Comparison of ENCODE assay signal across 17 cellular contexts in the genomic region with DNA sequence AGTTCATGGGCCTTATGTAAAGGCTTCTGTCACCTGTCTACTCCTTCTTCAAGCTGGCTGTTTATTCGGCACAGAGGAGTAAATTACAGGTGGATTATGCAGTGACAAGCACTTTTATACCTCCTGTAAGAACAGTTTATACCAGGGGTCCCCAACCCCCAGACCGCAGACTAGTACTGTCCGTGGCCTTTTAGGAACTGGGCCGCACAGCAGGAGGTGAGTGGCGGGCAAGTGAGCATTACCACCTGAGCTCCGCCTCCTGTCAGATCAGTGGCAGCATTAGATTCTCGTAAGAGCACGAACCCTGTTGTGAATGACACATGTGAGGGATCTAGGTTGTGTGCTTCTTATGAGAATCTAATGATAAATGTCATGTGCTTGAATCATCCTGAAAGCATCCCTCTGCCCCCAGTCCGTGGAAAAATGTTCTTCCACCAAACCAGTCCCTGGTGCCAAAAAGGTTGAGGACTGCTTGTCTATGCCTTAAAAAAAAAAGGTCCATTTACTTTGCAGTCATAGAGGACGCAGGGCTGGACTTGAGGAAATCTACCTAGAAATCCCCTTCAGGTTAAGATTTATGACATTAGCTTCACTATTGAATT.
A peak's percentile ranks its signal among the peaks of the same experiment; 100 is the strongest.
DNase-seq lines count a peak whose midpoint lies in the region; ATAC-seq and TF ChIP-seq lines count a peak whose summit lies in the region.
"Had no signal": no experiment of that assay in that cellular context is flagged by ENCODE, and none has a peak within 500 bp of the region (broad histone marks: within the 10 kb centered on the region; RNA-seq: fewer than 3 reads in every experiment).

No MANE protein-coding gene starts in this region.

- H3K27ac Mint-ChIP-seq in IgD-negative memory B cell (peak overlapping the region in 2 of 3 donors; percentile 9 to 89), endodermal cell (no peak overlapping the region)
- peak overlapping the region; percentile 99 for H3K27ac Mint-ChIP-seq in stimulated activated memory B cell treated with anti-CD40 and anti-IgM and Interleukin-4, amounts not matched to agents 10 μg/mL and 1 μg/mL and 100 μg/mL, for 72 hours

- H3K27me3 Mint-ChIP-seq in IgD-negative memory B cell (no peaks in the 10 kb centered on the region), endodermal cell (ENCODE audit: insufficient read depth) (peaks cover 10% of the 10 kb centered on the region)
- H3K27me3 Mint-ChIP-seq in stimulated activated memory B cell treated with anti-CD40 and anti-IgM and Interleukin-4, amounts not matched to agents 10 μg/mL and 1 μg/mL and 100 μg/mL, for 72 hours, result no peaks in the 10 kb centered on the region

- TF ChIP-seq CTCF in endodermal cell (conservative IDR thresholded peaks at IDR 0.05), result no peak

- H3K9me3 Mint-ChIP-seq in IgD-negative memory B cell (no peaks in the 10 kb centered on the region), endodermal cell (no peaks in the 10 kb centered on the region)
- H3K9me3 Mint-ChIP-seq in stimulated activated memory B cell treated with anti-CD40 and anti-IgM and Interleukin-4, amounts not matched to agents 10 μg/mL and 1 μg/mL and 100 μg/mL, for 72 hours, result peaks cover 5% of the 10 kb centered on the region
- H3K9me3 Mint-ChIP-seq: mesothelial cell of epicardium had no signal

- no peaks in the 10 kb centered on the region for H3K27me3 ChIP-seq in endodermal cell (ENCODE audit: control insufficient read depth, insufficient read depth, low read length, poor library complexity, severe bottlenecking)
- H3K27me3 ChIP-seq: neutrophil had no signal

- H3K36me3 ChIP-seq in endodermal cell (ENCODE audit: control insufficient read depth, insufficient read depth, low read length), result no peaks in the 10 kb centered on the region
- H3K36me3 ChIP-seq: neutrophil had no signal

- H3K4me3 ChIP-seq in endodermal cell (ENCODE audit: low read length), result no peak overlapping the region
- H3K4me3 ChIP-seq: skin epidermis had no signal

- H3K4me1 ChIP-seq in endodermal cell (ENCODE audit: control insufficient read depth, insufficient read depth, low read length), result peaks cover 16% of the 10 kb centered on the region

- WGBS in endodermal cell (ENCODE audit: insufficient coverage in 1 of 2, insufficient read length in 1 of 2), 2 experiments, result 90 to 97% methylated on average over 6 to 10 of the region's 10 CpGs

- no peak overlapping the region for H3K27ac ChIP-seq in endodermal cell (ENCODE audit: low read depth, low read length)
- H3K27ac ChIP-seq: RWPE1 had no signal

- no peaks in the 10 kb centered on the region for H3K9me3 ChIP-seq in endodermal cell (ENCODE audit: control insufficient read depth, low read length)
- H3K9me3 ChIP-seq: neutrophil had no signal

- H3K36me3 Mint-ChIP-seq in IgD-negative memory B cell (peaks cover 3% of the 10 kb centered on the region), endodermal cell (ENCODE audit: low read depth) (peaks cover 1% of the 10 kb centered on the region)
- peaks cover 26% of the 10 kb centered on the region for H3K36me3 Mint-ChIP-seq in stimulated activated memory B cell treated with anti-CD40 and anti-IgM and Interleukin-4, amounts not matched to agents 10 μg/mL and 1 μg/mL and 100 μg/mL, for 72 hours
- H3K36me3 Mint-ChIP-seq: mesothelial cell of epicardium had no signal

- ATAC-seq in stimulated activated memory B cell treated with anti-CD40 and anti-IgM and Interleukin-4, amounts not matched to agents 10 μg/mL and 1 μg/mL and 100 μg/mL, for 72 hours, result no peak
- ATAC-seq in sciatic nerve, result no peak

- intact Hi-C loops in sciatic nerve (cut with DNase I), result no loop called here

- peak in 2 of 3 experiments; percentile 20 to 48 for DNase-seq in NCI-H1417 (lab: John Stamatoyannopoulos, UW)
- no peak for DNase-seq in NCI-H1417 treated with DMSO at 0.1 percent for 48 hours (lab: John Stamatoyannopoulos, UW)
- peak; percentile 71 for DNase-seq in endodermal cell
- no peak for DNase-seq in sciatic nerve (ENCODE audit: low spot score)
- DNase-seq in stimulated activated CD4-positive, alpha-beta T cell treated with anti-CD3 and anti-CD28 coated beads, Interleukin-2, amount 100 ng/mL, for 48 hours, result no peak
- DNase-seq in foreskin melanocyte, result no peak
- DNase-seq: 8988T; activated CD4-positive, alpha-beta T cell treated with anti-CD3 and anti-CD28 coated beads for 1 hour; C1 segment of cervical spinal cord; effector CD8-positive, alpha-beta T cell; NCI-H2171 had no signal

- H3K4me3 Mint-ChIP-seq in IgD-negative memory B cell, result no peak overlapping the region
- H3K4me3 Mint-ChIP-seq in endodermal cell, result no peak overlapping the region
- H3K4me3 Mint-ChIP-seq in stimulated activated memory B cell treated with anti-CD40 and anti-IgM and Interleukin-4, amounts not matched to agents 10 μg/mL and 1 μg/mL and 100 μg/mL, for 72 hours, result no peak overlapping the region
- H3K4me3 Mint-ChIP-seq: mesothelial cell of epicardium had no signal

- no peak overlapping the region for H3K9ac ChIP-seq in endodermal cell (ENCODE audit: extremely low read depth, low read length, poor library complexity, severe bottlenecking)

- peaks cover 61 to 85% (median 74%) of the 10 kb centered on the region in 3 donors for H3K4me1 Mint-ChIP-seq in IgD-negative memory B cell
- H3K4me1 Mint-ChIP-seq in endodermal cell, result peaks cover 56% of the 10 kb centered on the region
- H3K4me1 Mint-ChIP-seq in stimulated activated memory B cell treated with anti-CD40 and anti-IgM and Interleukin-4, amounts not matched to agents 10 μg/mL and 1 μg/mL and 100 μg/mL, for 72 hours, result peaks cover 97% of the 10 kb centered on the region

Comparison
In these comparisons a context has a peak if more than half of its experiments do, and no peak if none do; other contexts are left out.
1. DNase-seq: peak in NCI-H1417 (2 of 3) and endodermal cell (single experiment); none in NCI-H1417 treated with DMSO at 0.1 percent for 48 hours (single experiment), sciatic nerve (single experiment), stimulated activated CD4-positive, alpha-beta T cell treated with anti-CD3 and anti-CD28 coated beads, Interleukin-2, amount 100 ng/mL, for 48 hours (0 of 2) and foreskin melanocyte (single experiment).